In genomic region chr7:106731207-106731606, GRCh38 we compare ENCODE assay signal across 9 cellular contexts.
DNase-seq lines count a peak whose midpoint lies in the region; ATAC-seq, FAIRE-seq and TF ChIP-seq lines count a peak whose summit lies in the region.
"Had no signal": no experiment of that assay in that cellular context is flagged by ENCODE, and none has a peak within 500 bp of the region (broad histone marks: within the 10 kb centered on the region; RNA-seq: fewer than 3 reads in every experiment).

No MANE protein-coding gene starts in this region.

- no peaks in the 10 kb centered on the region for H3F3A ChIP-seq in SK-N-SH (replicated peaks; ENCODE audit: insufficient read depth)

- no peaks in the 10 kb centered on the region for H3K9me3 Mint-ChIP-seq in activated CD4-positive, alpha-beta memory T cell treated with anti-CD3 and anti-CD28 coated beads for 36 hours
- peaks cover 0 to 2% (median 0%) of the 10 kb centered on the region in 6 donors for H3K9me3 Mint-ChIP-seq in immature natural killer cell

- peaks cover 55% of the 10 kb centered on the region for H3K4me1 Mint-ChIP-seq in activated CD4-positive, alpha-beta memory T cell treated with anti-CD3 and anti-CD28 coated beads for 36 hours (ENCODE audit: low read depth)
- H3K4me1 Mint-ChIP-seq in immature natural killer cell, result peaks cover 21 to 24% of the 10 kb centered on the region in 2 donors

- H3K4me3 ChIP-seq in GM12864 (ENCODE audit: low read depth, low read length) (no peak overlapping the region), K562 (no peak overlapping the region), SK-N-SH (ENCODE audit: low read depth in 2 of 2, low read length in 1 of 2) (no peak overlapping the region)

- no peak overlapping the region for H3K4me2 ChIP-seq in K562 (ENCODE audit: insufficient read depth, low read length)
- no peak overlapping the region for H3K4me2 ChIP-seq in SK-N-SH

- peak; percentile 69 for DNase-seq in GM12864 (ENCODE audit: low read depth)
- DNase-seq in K562 (ENCODE audit: extremely low read depth in 1 of 4, low spot score in 3 of 4), result no peak
- no peak for DNase-seq in activated CD4-positive, alpha-beta memory T cell treated with anti-CD3 and anti-CD28 coated beads for 36 hours
- DNase-seq in SK-N-SH, result no peak
- no peak for DNase-seq in immature natural killer cell
- DNase-seq in D721Med (ENCODE audit: insufficient read length, low spot score), result no peak
- DNase-seq: activated CD4-positive, CD25-positive, alpha-beta regulatory T cell treated with anti-CD3 and anti-CD28 coated beads, Interleukin-2, amount 50 U/mL, for 72 hours had no signal

- H3K27me3 Mint-ChIP-seq in activated CD4-positive, alpha-beta memory T cell treated with anti-CD3 and anti-CD28 coated beads for 36 hours, result no peaks in the 10 kb centered on the region
- no peaks in the 10 kb centered on the region for H3K27me3 Mint-ChIP-seq in immature natural killer cell (ENCODE audit: low read depth in 3 of 3)

- H2AFZ ChIP-seq in K562 (ENCODE audit: low read depth, low read length) (peak overlapping the region; percentile 42), SK-N-SH (ENCODE audit: low read depth) (no peak overlapping the region)

- intact Hi-C loops in K562 (cut with micrococcal nuclease), result no loop called here
- intact Hi-C loops in activated CD4-positive, alpha-beta memory T cell treated with anti-CD3 and anti-CD28 coated beads for 36 hours (cut with micrococcal nuclease), result loop anchor here (10.0 kb wide), 1 partner anchor 446 kb away; the partner anchor contains the start of gene NAMPT

- H3K9ac ChIP-seq in K562 (ENCODE audit: insufficient read depth in 1 of 2, low read depth in 2 of 2, low read length in 2 of 2) (no peak overlapping the region), SK-N-SH (no peak overlapping the region)

- 18% methylated on average over 5 of the region's 5 CpGs for WGBS in K562 (ENCODE audit: insufficient coverage, low coverage, missing lambda C conversion rate)
- 79% methylated on average over 5 of the region's 5 CpGs for WGBS in SK-N-SH (ENCODE audit: low lambda C conversion rate)

- H3K27me3 ChIP-seq in K562 (ENCODE audit: control insufficient read depth in 2 of 2, insufficient read depth in 2 of 2, low read length in 2 of 2), result no peaks in the 10 kb centered on the region
- H3K27me3 ChIP-seq in SK-N-SH (ENCODE audit: insufficient read depth), result no peaks in the 10 kb centered on the region

- H3K4me1 ChIP-seq in K562 (replicated peaks in 1 of 2; ENCODE audit: control insufficient read depth in 2 of 2, insufficient read depth in 2 of 2, low read length in 2 of 2) (peaks cover 0 to 23% of the 10 kb centered on the region in 2 experiments; a peak in 3 of 5 replicates), SK-N-SH (ENCODE audit: control insufficient read depth in 1 of 2, insufficient read depth in 2 of 2, low read depth in 1 of 2, low read length in 1 of 2) (peaks cover 5 to 8% of the 10 kb centered on the region in 2 experiments; a peak in 2 of 4 replicates)

- in situ Hi-C loops in K562 (cut with MboI), result loop anchor here (5.0 kb wide), 2 partner anchors 64 to 189 kb away; no protein-coding TSS in a partner anchor

- no peak for TF ChIP-seq POLR2A in K562 (conservative IDR thresholded peaks at IDR 0.05)

- no peak overlapping the region for H3K4me3 Mint-ChIP-seq in activated CD4-positive, alpha-beta memory T cell treated with anti-CD3 and anti-CD28 coated beads for 36 hours
- H3K4me3 Mint-ChIP-seq in immature natural killer cell, result peak overlapping the region in 1 of 5 donors; percentile 39

- POLR2A ChIA-PET in K562 (lab: Yijun Ruan, JAX) (interaction anchor here (0.6 to 2.2 kb wide), 9 partner anchors 9 to 607 kb away, joined by 3 to 8 read pairs (median 4); no protein-coding TSS in a partner anchor), SK-N-SH (lab: Yijun Ruan, JAX) (no interaction called here)
- POLR2A ChIA-PET in activated CD4-positive, alpha-beta memory T cell treated with anti-CD3 and anti-CD28 coated beads for 36 hours (lab: Charles Lee), result no interaction called here

- TF ChIP-seq RAD21 in K562 (CRISPR knock-in tag; conservative IDR thresholded peaks at IDR 0.05 in 1 of 2, IDR thresholded peaks at IDR 0.05 in 1 of 2) (no peak), SK-N-SH (IDR thresholded peaks at IDR 0.05; ENCODE audit: low read length) (no peak)

- H3K27ac ChIP-seq in K562 (ENCODE audit: extremely low read depth, low read depth, low read length) (no peak overlapping the region), SK-N-SH (ENCODE audit: low read depth in 2 of 2, low read length in 1 of 2) (no peak overlapping the region)

- H3K27ac Mint-ChIP-seq in activated CD4-positive, alpha-beta memory T cell treated with anti-CD3 and anti-CD28 coated beads for 36 hours, result no peak overlapping the region
- H3K27ac Mint-ChIP-seq in immature natural killer cell, result peak overlapping the region in 1 of 6 donors; percentile 22

- H3K9me1 ChIP-seq in K562 (ENCODE audit: control insufficient read depth, insufficient read depth, low read length), result no peaks in the 10 kb centered on the region

- CTCF ChIA-PET in K562 (lab: Yijun Ruan, JAX; ENCODE audit: low intra/inter-chr PET ratio), result interaction anchor here (0.9 kb wide), 1 partner anchor 70 kb away, joined by 4 read pairs; the partner anchor contains the start of gene CCDC71L
- CTCF ChIA-PET in activated CD4-positive, alpha-beta memory T cell treated with anti-CD3 and anti-CD28 coated beads for 36 hours (lab: Charles Lee), result interaction anchor here (1.0 to 8.2 kb wide), 5 partner anchors 11 to 189 kb away, joined by 3 to 268 read pairs (median 4); partner anchors contain the start of gene CCDC71L
- CTCF ChIA-PET in SK-N-SH (lab: Yijun Ruan, JAX), result interaction anchor here (0.6 to 2.0 kb wide), 8 partner anchors 22 to 572 kb away, joined by 3 to 8 read pairs (median 4); partner anchors contain the start of gene CCDC71L

- BruUV-seq in K562 (replicated peaks; lab: Mats Ljungman, UMichigan), result no TSS peak

- no peak for TF ChIP-seq EP300 in K562 (IDR thresholded peaks at IDR 0.05; ENCODE audit: low read length)
- no peak for TF ChIP-seq EP300 in SK-N-SH (IDR thresholded peaks at IDR 0.05; ENCODE audit: borderline replicate concordance in 1 of 2, low read depth in 1 of 2, low read length in 1 of 2)

- no peaks in the 10 kb centered on the region for H4K20me1 ChIP-seq in K562 (replicated peaks; ENCODE audit: control insufficient read depth, insufficient read depth, low read length)
- H4K20me1 ChIP-seq in SK-N-SH (ENCODE audit: insufficient read depth), result no peaks in the 10 kb centered on the region

- H3K79me2 ChIP-seq in K562 (ENCODE audit: control insufficient read depth, insufficient read depth, low read length) (no peaks in the 10 kb centered on the region), SK-N-SH (ENCODE audit: insufficient read depth) (no peaks in the 10 kb centered on the region)

- ATAC-seq in GM19452 (IDR thresholded peaks at IDR 0.05; ENCODE audit: unreplicated experiment) (peak; percentile 85), HG03442 (IDR thresholded peaks at IDR 0.05; ENCODE audit: unreplicated experiment) (peak; percentile 76), K562 (no peak; the same call in 2 of the 3 replicates)

- no peaks in the 10 kb centered on the region for H3K36me3 Mint-ChIP-seq in activated CD4-positive, alpha-beta memory T cell treated with anti-CD3 and anti-CD28 coated beads for 36 hours
- peaks cover 0 to 2% (median 0%) of the 10 kb centered on the region in 3 donors for H3K36me3 Mint-ChIP-seq in immature natural killer cell

- FAIRE-seq in K562 (lab: Jason Lieb, UNC) (no peak), D721Med (lab: Jason Lieb, UNC) (no peak)

- no peaks in the 10 kb centered on the region for H3K9me2 ChIP-seq in SK-N-SH

- H3K9me3 ChIP-seq in K562 (replicated peaks; ENCODE audit: control insufficient read depth, insufficient read depth, low read depth, low read length), result no peaks in the 10 kb centered on the region; the same call in 1 of the 2 replicates
- no peaks in the 10 kb centered on the region for H3K9me3 ChIP-seq in SK-N-SH

- H3K36me3 ChIP-seq in K562 (ENCODE audit: control insufficient read depth, insufficient read depth, low read length) (no peaks in the 10 kb centered on the region), SK-N-SH (replicated peaks in 1 of 2; ENCODE audit: control insufficient read depth in 1 of 2, insufficient read depth in 2 of 2, low read length in 1 of 2) (peaks cover 0 to 6% of the 10 kb centered on the region in 2 experiments)

- TF ChIP-seq CTCF in GM12864 (IDR thresholded peaks at IDR 0.05; ENCODE audit: low read depth, low read length, missing control alignments), result no peak
- no peak for TF ChIP-seq CTCF in K562 (IDR thresholded peaks at IDR 0.05 in 2 of 3, conservative IDR thresholded peaks at IDR 0.05 in 1 of 3; ENCODE audit: insufficient read depth in 2 of 3, low read depth in 1 of 3, low read length in 3 of 3)
- TF ChIP-seq CTCF in SK-N-SH (IDR thresholded peaks at IDR 0.05), result no peak
- TF ChIP-seq CTCF in D721Med (IDR thresholded peaks at IDR 0.05; ENCODE audit: insufficient read depth, missing control alignments), result no peak

TF ChIP-seq in K562, 482 proteins besides CTCF, POLR2A, EP300 and RAD21 (continues in another document):
- TF ChIP-seq EHMT2 (IDR thresholded peaks at IDR 0.05), result no peak

TF ChIP-seq in SK-N-SH, 30 proteins besides CTCF, POLR2A, EP300 and RAD21 (continues in another document):
- TF ChIP-seq MEF2A (IDR thresholded peaks at IDR 0.05; ENCODE audit: borderline replicate concordance, low read depth) (no peak), FOXJ3 (CRISPR knock-in tag; IDR thresholded peaks at IDR 0.05) (no peak), ELF1 (IDR thresholded peaks at IDR 0.05) (no peak)
